Comparison of ENCODE assay signal across 15 cellular contexts in the genomic region with DNA sequence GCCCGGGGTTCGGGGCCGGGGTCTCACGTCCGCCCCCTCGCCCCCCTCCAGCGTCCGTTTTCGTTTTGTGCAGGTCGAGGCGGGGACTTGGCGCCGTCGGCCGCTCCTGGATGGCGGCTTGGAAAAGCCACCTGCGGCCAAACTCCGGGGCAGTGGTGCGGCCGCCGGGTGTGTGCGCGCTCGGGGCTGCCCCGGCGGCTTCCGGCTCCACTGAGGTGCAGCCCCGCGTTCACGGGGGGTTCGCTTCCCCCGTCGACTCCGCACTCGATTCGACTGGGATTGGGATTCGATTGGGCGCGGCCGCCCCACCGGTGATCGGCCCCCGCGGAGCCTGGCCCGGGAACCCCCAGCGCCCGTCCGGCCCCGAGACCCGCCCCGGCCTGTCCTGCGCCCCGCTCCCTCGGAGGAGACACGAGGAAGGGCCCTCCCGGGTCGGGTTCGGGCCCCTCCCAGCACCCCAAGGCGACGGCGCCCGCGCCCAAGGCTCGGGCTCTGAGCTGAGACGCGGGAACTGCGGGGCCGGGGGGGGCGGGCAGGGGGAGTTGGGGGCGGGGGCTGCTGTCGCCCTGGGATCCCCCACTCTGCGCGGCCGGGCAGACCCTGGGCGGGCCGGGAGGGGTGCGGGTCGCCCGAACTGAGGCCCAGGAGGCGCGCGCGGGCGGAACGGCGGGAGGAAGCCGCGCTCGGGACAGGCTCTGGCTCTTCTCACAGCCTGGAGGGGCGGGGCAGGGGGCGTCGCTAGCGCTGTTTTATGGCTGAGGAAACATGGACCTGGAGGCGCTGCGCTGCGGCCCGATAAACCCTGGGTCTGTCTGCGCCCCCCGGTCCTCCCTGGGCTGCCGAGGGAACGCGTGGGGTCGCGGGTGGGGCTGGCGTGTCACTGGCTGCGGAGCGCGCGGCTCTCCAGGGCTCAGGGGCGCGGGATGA. TPM values are rescaled to one million over a fixed set of nuclear protein-coding genes. Genes with fewer than 3 reads are reported as not detected.
DNase-seq lines count a peak whose midpoint lies in the region; ATAC-seq, FAIRE-seq and TF ChIP-seq lines count a peak whose summit lies in the region.
"Had no signal": no experiment of that assay in that cellular context is flagged by ENCODE, and none has a peak within 500 bp of the region (broad histone marks: within the 10 kb centered on the region; RNA-seq: fewer than 3 reads in every experiment).

No MANE protein-coding gene starts in this region.

- peaks cover 10% of the 10 kb centered on the region for H3K9me3 Mint-ChIP-seq in astrocyte (ENCODE audit: unreplicated experiment)
- H3K9me3 Mint-ChIP-seq in CD14-positive monocyte = peaks cover 0 to 9% (median 3%) of the 10 kb centered on the region in 7 donors

- H3K4me1 ChIP-seq in left ventricle myocardium inferior = peaks cover 43% of the 10 kb centered on the region
- no peaks in the 10 kb centered on the region for H3K4me1 ChIP-seq in right cardiac atrium (ENCODE audit: control insufficient read depth, insufficient read depth, low read length)
- peaks cover 5% of the 10 kb centered on the region for H3K4me1 ChIP-seq in astrocyte (ENCODE audit: insufficient read depth, low read length)
- peaks cover 0 to 45% (median 24%) of the 10 kb centered on the region in 4 donors for H3K4me1 ChIP-seq in tibial nerve

- no peaks in the 10 kb centered on the region for H3K79me2 ChIP-seq in astrocyte (ENCODE audit: insufficient read depth, low read length)

- H3K4me3 ChIP-seq in left ventricle myocardium inferior (peak overlapping the region; percentile 30), right cardiac atrium (ENCODE audit: low read length) (no peak overlapping the region), astrocyte (ENCODE audit: insufficient read depth, low read depth, low read length) (no peak overlapping the region), tibial nerve (peak overlapping the region in 3 of 4 donors; percentile 5 to 40 (median 11))

- H3K36me3 ChIP-seq in left ventricle myocardium inferior (peaks cover 15% of the 10 kb centered on the region), astrocyte (ENCODE audit: insufficient read depth, low read length) (peaks cover 2% of the 10 kb centered on the region), tibial nerve (peaks cover 0 to 19% (median 0%) of the 10 kb centered on the region in 3 donors)

- H3K36me3 Mint-ChIP-seq in astrocyte (ENCODE audit: low read depth, unreplicated experiment) (peaks cover 10% of the 10 kb centered on the region), CD14-positive monocyte (peaks cover 12 to 14% of the 10 kb centered on the region in 2 donors)

- peaks cover 16% of the 10 kb centered on the region for H4K20me1 ChIP-seq in astrocyte (ENCODE audit: insufficient read depth, low read length)

- TF ChIP-seq EP300 in tibial nerve (IDR thresholded peaks at IDR 0.05) = no peak

- H3K27me3 Mint-ChIP-seq in astrocyte (ENCODE audit: low read depth, unreplicated experiment) = peaks cover 29% of the 10 kb centered on the region
- H3K27me3 Mint-ChIP-seq in CD14-positive monocyte (ENCODE audit: low read depth in 3 of 3) = peaks cover 43 to 79% (median 63%) of the 10 kb centered on the region in 3 donors

- H3K9ac ChIP-seq in astrocyte (ENCODE audit: low read length) = no peak overlapping the region

- H3K9me3 ChIP-seq in left ventricle myocardium inferior (replicated peaks) (no peaks in the 10 kb centered on the region), right cardiac atrium (ENCODE audit: control insufficient read depth, low read length) (no peaks in the 10 kb centered on the region), astrocyte (ENCODE audit: insufficient read depth, low read depth, low read length) (no peaks in the 10 kb centered on the region), tibial nerve (peaks cover 0 to 5% (median 0%) of the 10 kb centered on the region in 4 donors)
- H3K9me3 ChIP-seq: vagina had no signal

- TF ChIP-seq POLR2A in tibial nerve (IDR thresholded peaks at IDR 0.05) = no peak

- H3K4me3 Mint-ChIP-seq in astrocyte (ENCODE audit: unreplicated experiment) (no peak overlapping the region), CD14-positive monocyte (peak overlapping the region in 1 of 2 donors; percentile 42)
- H3K4me3 Mint-ChIP-seq: activated naive CD8-positive, alpha-beta T cell had no signal

- ATAC-seq in right cardiac atrium = no peak
- ATAC-seq in left lobe of liver = peak; percentile 12

- intact Hi-C loops in left ventricle myocardium inferior (cut with micrococcal nuclease) (no loop called here), right cardiac atrium (cut with DNase I) (loop anchor here in 1 of 4 donors (10.0 kb wide), 1 partner anchor 123 kb away; no protein-coding TSS in a partner anchor), CD14-positive monocyte (cut with micrococcal nuclease) (no loop called here)

- no peaks in the 10 kb centered on the region for H3K4me1 Mint-ChIP-seq in astrocyte (ENCODE audit: low read depth, unreplicated experiment)
- peaks cover 4% of the 10 kb centered on the region for H3K4me1 Mint-ChIP-seq in CD14-positive monocyte

- WGBS in right cardiac atrium = 2% methylated on average over 110 of the region's 111 CpGs
- 0% methylated on average over 15 to 19 of the region's 111 CpGs for WGBS in tibial nerve, 2 donors

- no peak overlapping the region for H2AFZ ChIP-seq in astrocyte (ENCODE audit: low read depth, low read length)

- H3K4me2 ChIP-seq in astrocyte (ENCODE audit: low read length) = peak overlapping the region; percentile 30

- H3K27me3 ChIP-seq in left ventricle myocardium inferior (ENCODE audit: low read depth) (peaks cover 90% of the 10 kb centered on the region), right cardiac atrium (ENCODE audit: control insufficient read depth, insufficient read depth) (no peaks in the 10 kb centered on the region), astrocyte (ENCODE audit: insufficient read depth, low read length) (peaks cover 40% of the 10 kb centered on the region), tibial nerve (peaks cover 6 to 70% of the 10 kb centered on the region in 2 donors)

- DNase-seq in left ventricle myocardium inferior (no peak), right cardiac atrium (no peak), astrocyte (ENCODE audit: low read depth) (no peak), left lobe of liver (ENCODE audit: low spot score) (no peak), tibial nerve (ENCODE audit: low spot score in 2 of 2) (no peak), ureter (ENCODE audit: low spot score) (no peak), cerebellar nuclear complex (lab: John Stamatoyannopoulos, UW) (no peak), CD14-positive monocyte (ENCODE audit: low spot score) (no peak)
- DNase-seq: NCI-H1694 treated with DMSO at 0.1 percent for 48 hours had no signal

- no peak overlapping the region for H3K27ac ChIP-seq in left ventricle myocardium inferior (replicated peaks)
- H3K27ac ChIP-seq in right cardiac atrium (ENCODE audit: low read length) = no peak overlapping the region
- no peak overlapping the region for H3K27ac ChIP-seq in astrocyte (ENCODE audit: low read depth, low read length)
- peak overlapping the region in 1 of 4 donors; percentile 13 for H3K27ac ChIP-seq in tibial nerve
- H3K27ac ChIP-seq: vagina had no signal

- FAIRE-seq in astrocyte (lab: Jason Lieb, UNC) = no peak
- FAIRE-seq: HTR-8/SVneo had no signal

- H3K27ac Mint-ChIP-seq in astrocyte (ENCODE audit: unreplicated experiment) (no peak overlapping the region), CD14-positive monocyte (no peak overlapping the region)
- H3K27ac Mint-ChIP-seq: activated naive CD8-positive, alpha-beta T cell had no signal

- TF ChIP-seq CTCF in left ventricle myocardium inferior (IDR thresholded peaks at IDR 0.05; ENCODE audit: borderline replicate concordance) (no peak), astrocyte (IDR thresholded peaks at IDR 0.05; ENCODE audit: insufficient read depth, low read depth, low read length) (no peak), tibial nerve (IDR thresholded peaks at IDR 0.05) (no peak), CD14-positive monocyte (IDR thresholded peaks at IDR 0.05) (no peak)

RNA-seq across cellular contexts. Expression of gene NKX6-2, which starts 1.6 kb away (rescaled TPM):
- total RNA-seq in left ventricle myocardium inferior (not detected), right cardiac atrium (not detected), astrocyte (not detected in 2 replicates), left lobe of liver (not detected), tibial nerve (10 to 100 TPM in 1 of 4 donors, 1 to 10 TPM in 2, under 1 TPM in 1; 0.20 to 10.3 (median 2.5) TPM), ureter (not detected)
- polyA plus RNA-seq in right cardiac atrium (0.32 TPM), CD14-positive monocyte (not detected)
- total RNA-seq: glomerular endothelial cell, mucosa of gallbladder had no signal
- polyA plus RNA-seq: BJ had no signal

Comparison
In these comparisons a context has a peak if more than half of its experiments do, and no peak if none do; other contexts are left out.
1. H3K4me3 ChIP-seq: peak in left ventricle myocardium inferior (single experiment) and tibial nerve (3 of 4); none in right cardiac atrium (single experiment) and astrocyte (single experiment).